In genomic region chr13:72726721-72727416, GRCh38 we compare ENCODE assay signal across 8 cellular contexts. TPM values are rescaled to one million over a fixed set of nuclear protein-coding genes. Genes with fewer than 3 reads are reported as not detected.
DNase-seq lines count a peak whose midpoint lies in the region; ATAC-seq and TF ChIP-seq lines count a peak whose summit lies in the region.

No MANE protein-coding gene starts in this region.

- peaks cover 41% of the 10 kb centered on the region for H3K4me1 Mint-ChIP-seq in activated T-cell treated with anti-CD3 and anti-CD28 coated beads, Interleukin-2, amount 50 U/mL, for 72 hours (ENCODE audit: low read depth)

- no peaks in the 10 kb centered on the region for H3K9me3 Mint-ChIP-seq in activated T-cell treated with anti-CD3 and anti-CD28 coated beads, Interleukin-2, amount 50 U/mL, for 72 hours

- H3K27me3 ChIP-seq in BE2C: no peaks in the 10 kb centered on the region

- no peaks in the 10 kb centered on the region for H3K27me3 Mint-ChIP-seq in activated T-cell treated with anti-CD3 and anti-CD28 coated beads, Interleukin-2, amount 50 U/mL, for 72 hours (ENCODE audit: low read depth)

- intact Hi-C loops in posterior vena cava (cut with DNase I): loop anchor here in 1 of 2 donors (5.0 kb wide), 1 partner anchor 205 kb away; no protein-coding TSS in a partner anchor

- peak overlapping the region; percentile 84 for H3K4me3 ChIP-seq in BE2C (ENCODE audit: low read depth, low read length)

- no peaks in the 10 kb centered on the region for H3K9me3 ChIP-seq in BE2C

- ATAC-seq in GM18868 (IDR thresholded peaks at IDR 0.05; ENCODE audit: unreplicated experiment) (peak; percentile 22), HG03066 (IDR thresholded peaks at IDR 0.05; ENCODE audit: low read depth, unreplicated experiment) (peak; percentile 21)
- peak; percentile 29 to 47 for ATAC-seq in activated T-cell treated with anti-CD3 and anti-CD28 coated beads, Interleukin-2, amount 50 U/mL, for 72 hours (replicated peaks in 1 of 2)

- H3K27ac Mint-ChIP-seq in activated T-cell treated with anti-CD3 and anti-CD28 coated beads, Interleukin-2, amount 50 U/mL, for 72 hours: peak overlapping the region; percentile 89

- DNase-seq in BE2C (peak; percentile 69), NOMO-1 treated with dmso at 0.1 percent for 144 hours (lab: John Stamatoyannopoulos, UW; ENCODE audit: unreplicated experiment) (peak; percentile 33), glomerular visceral epithelial cell (ENCODE audit: extremely low spot score) (peak; percentile 27), posterior vena cava (ENCODE audit: low spot score) (peak; percentile 84), mesenteric fat pad (ENCODE audit: low spot score) (no peak)
- peak; percentile 61 to 63 for DNase-seq in activated T-cell treated with anti-CD3 and anti-CD28 coated beads, Interleukin-2, amount 50 U/mL, for 72 hours

- H3K36me3 Mint-ChIP-seq in activated T-cell treated with anti-CD3 and anti-CD28 coated beads, Interleukin-2, amount 50 U/mL, for 72 hours (ENCODE audit: insufficient read depth in 2 of 2): peaks cover 16 to 30% of the 10 kb centered on the region in 2 donors

- no peaks in the 10 kb centered on the region; the same call in 1 of the 2 replicates for H3K36me3 ChIP-seq in BE2C

- TF ChIP-seq CTCF in BE2C (IDR thresholded peaks at IDR 0.05; ENCODE audit: low read depth, low read length): no peak

- no peaks in the 10 kb centered on the region for H3K4me1 ChIP-seq in BE2C

- peak overlapping the region; percentile 91 to 96 for H3K4me3 Mint-ChIP-seq in activated T-cell treated with anti-CD3 and anti-CD28 coated beads, Interleukin-2, amount 50 U/mL, for 72 hours

RNA-seq across cellular contexts. Expression of gene MZT1, which starts 0.6 kb away (rescaled TPM):
- 18.0 TPM for polyA plus RNA-seq in BE2C (2012; ENCODE audit: insufficient read depth, insufficient read length, low read depth)
- 10 to 100 TPM; 23.4 to 29.0 TPM for total RNA-seq in activated T-cell treated with anti-CD3 and anti-CD28 coated beads, Interleukin-2, amount 50 U/mL, for 72 hours
- total RNA-seq in posterior vena cava (10 to 100 TPM in 1 of 2 donors, 1 to 10 TPM in 1; 5.8 to 10.1 TPM), mesenteric fat pad (5.5 TPM)

RNA-seq across cellular contexts. Expression of gene BORA, which starts 0.9 kb away (rescaled TPM):
- polyA plus RNA-seq in BE2C (2012; ENCODE audit: insufficient read depth, insufficient read length, low read depth): 4.2 TPM
- total RNA-seq in activated T-cell treated with anti-CD3 and anti-CD28 coated beads, Interleukin-2, amount 50 U/mL, for 72 hours: 10 to 100 TPM; 26.5 to 34.0 TPM
- total RNA-seq in posterior vena cava (1 to 10 TPM; 1.8 to 2.2 TPM), mesenteric fat pad (1.9 TPM)

RNA-seq across cellular contexts. Expression of gene DIS3, which starts 54.8 kb away (rescaled TPM):
- polyA plus RNA-seq in BE2C (2012; ENCODE audit: insufficient read depth, insufficient read length, low read depth): 63.0 TPM
- total RNA-seq in activated T-cell treated with anti-CD3 and anti-CD28 coated beads, Interleukin-2, amount 50 U/mL, for 72 hours: 10 to 100 TPM; 45.2 to 51.7 TPM
- total RNA-seq in posterior vena cava (10 to 100 TPM; 23.9 to 27.1 TPM), mesenteric fat pad (26.3 TPM)

RNA-seq across cellular contexts. Expression of gene PIBF1, which starts 55.1 kb away (rescaled TPM):
- 14.9 TPM for polyA plus RNA-seq in BE2C (2012; ENCODE audit: insufficient read depth, insufficient read length, low read depth)
- total RNA-seq in activated T-cell treated with anti-CD3 and anti-CD28 coated beads, Interleukin-2, amount 50 U/mL, for 72 hours: 10 to 100 TPM; 17.5 to 21.2 TPM
- total RNA-seq in posterior vena cava (10 to 100 TPM; 23.0 to 27.2 TPM), mesenteric fat pad (17.1 TPM)
